ENCODE assay signal across 9 cellular contexts in the genomic region with DNA sequence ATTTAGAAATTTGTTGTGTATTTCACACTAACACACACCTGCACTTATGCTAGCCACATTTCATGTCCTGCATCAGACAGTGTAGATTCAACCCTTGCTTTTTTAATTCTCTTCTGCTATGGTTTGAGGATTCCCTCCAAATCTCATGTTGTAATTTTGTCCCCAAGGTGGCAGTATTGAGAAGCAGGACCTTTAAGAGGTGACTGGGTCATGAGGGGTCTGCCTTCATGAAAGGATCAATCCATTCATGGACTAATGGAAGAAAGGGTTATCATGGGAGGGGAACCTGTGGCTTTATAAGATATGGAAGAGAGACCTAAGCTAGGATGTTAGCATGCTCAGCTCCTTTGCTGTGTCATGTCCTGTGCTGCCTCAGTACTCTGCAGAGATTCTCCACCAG.
DNase-seq lines count a peak whose midpoint lies in the region; ATAC-seq and TF ChIP-seq lines count a peak whose summit lies in the region.
"Had no signal": no experiment of that assay in that cellular context is flagged by ENCODE, and none has a peak within 500 bp of the region (broad histone marks: within the 10 kb centered on the region; RNA-seq: fewer than 3 reads in every experiment).

No MANE protein-coding gene starts in this region.

- CTCF ChIA-PET in CD8-positive, alpha-beta memory T cell (lab: Charles Lee), result no interaction called here

- no peak overlapping the region for H3K4me2 ChIP-seq in osteoblast (ENCODE audit: insufficient read depth, low read length)

- no peak overlapping the region for H3K4me3 Mint-ChIP-seq in CD8-positive, alpha-beta memory T cell
- H3K4me3 Mint-ChIP-seq: activated B cell treated with CpG ODN at 0.5 μM for 24 hours had no signal

- ATAC-seq in HG03025 (IDR thresholded peaks at IDR 0.05; ENCODE audit: low FRiP score, unreplicated experiment) (no peak), HG03095 (IDR thresholded peaks at IDR 0.05; ENCODE audit: unreplicated experiment) (no peak)

- no peaks in the 10 kb centered on the region for H3K9me3 ChIP-seq in osteoblast (ENCODE audit: low read depth, low read length)
- H3K9me3 ChIP-seq in CD8-positive, alpha-beta memory T cell (ENCODE audit: low read length), result no peaks in the 10 kb centered on the region

- peaks cover 14 to 47% (median 24%) of the 10 kb centered on the region in 5 donors for H3K9me3 Mint-ChIP-seq in CD8-positive, alpha-beta memory T cell

- no peak overlapping the region for H3K27ac ChIP-seq in osteoblast (ENCODE audit: low read depth, low read length)
- H3K27ac ChIP-seq in CD8-positive, alpha-beta memory T cell (ENCODE audit: low read depth, low read length), result no peak overlapping the region

- no peaks in the 10 kb centered on the region for H3K79me2 ChIP-seq in osteoblast (ENCODE audit: insufficient read depth, low read length)

- H3K27ac Mint-ChIP-seq in CD8-positive, alpha-beta memory T cell, result no peak overlapping the region
- H3K27ac Mint-ChIP-seq: activated B cell treated with CpG ODN at 0.5 μM for 24 hours had no signal

- H3K27me3 Mint-ChIP-seq in CD8-positive, alpha-beta memory T cell, result peaks cover 0 to 2% of the 10 kb centered on the region in 2 donors
- H3K27me3 Mint-ChIP-seq: activated B cell treated with CpG ODN at 0.5 μM for 24 hours had no signal

- H4K20me1 ChIP-seq in osteoblast (ENCODE audit: insufficient read depth, low read length), result no peaks in the 10 kb centered on the region

- DNase-seq in ELF-1 (ENCODE audit: low read depth, low spot score) (peak; percentile 18), NCI-H460 (ENCODE audit: extremely low read depth, low read depth) (peak; percentile 54), epithelial cell of esophagus (ENCODE audit: low read depth) (peak; percentile 28), osteoblast (ENCODE audit: insufficient read length, low spot score, missing footprints) (no peak)
- no peak for DNase-seq in CD8-positive, alpha-beta memory T cell
- no peak for DNase-seq in activated CD4-positive, alpha-beta T cell treated with anti-CD3 and anti-CD28 coated beads, Interleukin-2, amount 50 U/mL, for 48 hours
- DNase-seq: activated B cell treated with CpG ODN at 0.5 μM for 24 hours had no signal

- H3K4me1 Mint-ChIP-seq in CD8-positive, alpha-beta memory T cell, result no peaks in the 10 kb centered on the region
- H3K4me1 Mint-ChIP-seq: activated B cell treated with CpG ODN at 0.5 μM for 24 hours had no signal

- H3K36me3 Mint-ChIP-seq in CD8-positive, alpha-beta memory T cell, result no peaks in the 10 kb centered on the region

- H3K4me3 ChIP-seq in epithelial cell of esophagus (ENCODE audit: low read length), result no peak overlapping the region
- no peak overlapping the region for H3K4me3 ChIP-seq in osteoblast (ENCODE audit: insufficient read depth, low read length)
- H3K4me3 ChIP-seq in CD8-positive, alpha-beta memory T cell (ENCODE audit: low read length), result no peak overlapping the region

- TF ChIP-seq CTCF in epithelial cell of esophagus (IDR thresholded peaks at IDR 0.05; ENCODE audit: insufficient read depth, low read depth, low read length, missing control alignments) (peak; percentile 59), osteoblast (IDR thresholded peaks at IDR 0.05; ENCODE audit: extremely low read depth, low read depth, low read length) (peak; percentile 66)

- no peaks in the 10 kb centered on the region for H3K27me3 ChIP-seq in osteoblast (ENCODE audit: insufficient read depth, low read length)
- no peaks in the 10 kb centered on the region for H3K27me3 ChIP-seq in CD8-positive, alpha-beta memory T cell (ENCODE audit: insufficient read depth, low read length, poor library complexity, severe bottlenecking)

- no peaks in the 10 kb centered on the region for H3K36me3 ChIP-seq in osteoblast (ENCODE audit: insufficient read depth, low read length)
- no peaks in the 10 kb centered on the region for H3K36me3 ChIP-seq in CD8-positive, alpha-beta memory T cell (ENCODE audit: insufficient read depth, low read length)

- peaks cover 21% of the 10 kb centered on the region for H3K4me1 ChIP-seq in osteoblast (ENCODE audit: insufficient read depth, low read length)
- H3K4me1 ChIP-seq in CD8-positive, alpha-beta memory T cell (ENCODE audit: insufficient read depth, low read length), result no peaks in the 10 kb centered on the region

- POLR2A ChIA-PET in CD8-positive, alpha-beta memory T cell (lab: Charles Lee), result no interaction called here

- H2AFZ ChIP-seq in osteoblast (ENCODE audit: low read length), result no peak overlapping the region

Comparison
In these comparisons a context has a peak if more than half of its experiments do, and no peak if none do; other contexts are left out.
1. DNase-seq: peak in ELF-1 (single experiment), NCI-H460 (single experiment) and epithelial cell of esophagus (single experiment); none in osteoblast (single experiment), CD8-positive, alpha-beta memory T cell (0 of 5) and activated CD4-positive, alpha-beta T cell treated with anti-CD3 and anti-CD28 coated beads, Interleukin-2, amount 50 U/mL, for 48 hours (0 of 2).